Comparison of ENCODE assay signal across 17 cellular contexts in the genomic region with DNA sequence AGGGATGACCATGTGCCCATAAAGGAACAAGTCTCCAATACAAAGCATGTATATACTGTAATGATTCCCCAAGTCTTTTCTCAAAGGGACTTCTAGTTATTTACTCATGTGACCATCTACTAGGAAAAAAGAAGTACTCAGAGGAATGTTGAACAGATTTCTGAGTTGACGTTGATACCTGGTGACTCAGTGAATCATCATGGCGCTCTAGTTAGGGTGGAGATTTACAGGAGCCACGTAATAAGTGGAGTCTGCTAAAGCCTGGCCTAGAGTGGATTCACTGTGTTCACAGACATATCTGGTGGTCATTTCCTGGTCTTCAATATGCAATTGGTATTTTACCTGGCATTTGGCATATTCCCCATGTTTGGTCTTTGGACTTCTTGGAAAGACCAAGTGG.
DNase-seq lines count a peak whose midpoint lies in the region; ATAC-seq, FAIRE-seq and TF ChIP-seq lines count a peak whose summit lies in the region.
"Had no signal": no experiment of that assay in that cellular context is flagged by ENCODE, and none has a peak within 500 bp of the region (broad histone marks: within the 10 kb centered on the region; RNA-seq: fewer than 3 reads in every experiment).

No MANE protein-coding gene starts in this region.

- H3K27me3 ChIP-seq in SJSA1 (replicated peaks), result no peaks in the 10 kb centered on the region

- DNase-seq in SJSA1 (ENCODE audit: low read depth in 1 of 2, low spot score in 2 of 2) (no peak), epithelial cell of esophagus (ENCODE audit: low read depth) (peak; percentile 23), kidney tubule cell (ENCODE audit: low spot score) (peak; percentile 9), midbrain (lab: John Stamatoyannopoulos, UW) (no peak)
- no peak for DNase-seq in activated CD4-positive, alpha-beta T cell treated with anti-CD3 and anti-CD28 coated beads, Interleukin-2, amount 50 U/mL, for 48 hours
- DNase-seq: 8988T; C1 segment of cervical spinal cord; Calu3; CD4-positive, alpha-beta memory T cell; COR-L47; DMS53; DMS79 treated with DMSO at 0.1 percent for 48 hours had no signal

- FAIRE-seq in G401.6 (lab: Jason Lieb, UNC), result peak; percentile 99
- FAIRE-seq: GM12892 had no signal

- no peak for TF ChIP-seq CTCF in epithelial cell of esophagus (IDR thresholded peaks at IDR 0.05; ENCODE audit: insufficient read depth, low read depth, low read length, missing control alignments)

- H3K4me1 ChIP-seq in SJSA1 (replicated peaks), result peaks cover 18% of the 10 kb centered on the region

- H3K9me3 ChIP-seq in SJSA1 (replicated peaks), result no peaks in the 10 kb centered on the region

- no peaks in the 10 kb centered on the region for H3K36me3 ChIP-seq in SJSA1

- peak overlapping the region; percentile 31; the same call in 1 of the 2 replicates for H3K27ac ChIP-seq in SJSA1
- H3K27ac ChIP-seq: GM23248 had no signal

- H3K4me3 ChIP-seq in SJSA1, result no peak overlapping the region
- no peak overlapping the region for H3K4me3 ChIP-seq in epithelial cell of esophagus (ENCODE audit: low read length)
- H3K4me3 ChIP-seq: GM23248 had no signal

- no peak for ATAC-seq in GM19452 (IDR thresholded peaks at IDR 0.05; ENCODE audit: unreplicated experiment)
- ATAC-seq: HCT116 had no signal

Comparison
In these comparisons a context has a peak if more than half of its experiments do, and no peak if none do; other contexts are left out.
1. DNase-seq: peak in epithelial cell of esophagus (single experiment) and kidney tubule cell (single experiment); none in SJSA1 (0 of 2), midbrain (single experiment) and activated CD4-positive, alpha-beta T cell treated with anti-CD3 and anti-CD28 coated beads, Interleukin-2, amount 50 U/mL, for 48 hours (0 of 2).